ENCODE assay signal across 15 cellular contexts in genomic region chr19:4144666-4145261, GRCh38. TPM values are rescaled to one million over a fixed set of nuclear protein-coding genes. Genes with fewer than 3 reads are reported as not detected.
DNase-seq lines count a peak whose midpoint lies in the region; ATAC-seq and TF ChIP-seq lines count a peak whose summit lies in the region.
"Had no signal": no experiment of that assay in that cellular context is flagged by ENCODE, and none has a peak within 500 bp of the region (broad histone marks: within the 10 kb centered on the region; RNA-seq: fewer than 3 reads in every experiment).

No MANE protein-coding gene starts in this region.

- no peaks in the 10 kb centered on the region for H3K36me3 ChIP-seq in H7 (replicated peaks; ENCODE audit: control insufficient read depth, insufficient read depth, low read length)
- H3K36me3 ChIP-seq in brain microvascular endothelial cell (replicated peaks), result no peaks in the 10 kb centered on the region
- H3K36me3 ChIP-seq: tibial artery had no signal

- in situ Hi-C loops in brain microvascular endothelial cell (cut with HindIII; ENCODE audit: low pct_ligation_motif_present, low sequenced_read_pairs), result no loop called here

- TF ChIP-seq CTCF in RWPE1 (conservative IDR thresholded peaks at IDR 0.05; ENCODE audit: low read depth) (no peak), fibroblast of pulmonary artery (IDR thresholded peaks at IDR 0.05; ENCODE audit: low read length, missing control alignments) (no peak), type B pancreatic cell (conservative IDR thresholded peaks at IDR 0.05) (no peak), brain microvascular endothelial cell (IDR thresholded peaks at IDR 0.05; ENCODE audit: low read depth, low read length, missing control alignments) (no peak)

- H3K27ac Mint-ChIP-seq in type B pancreatic cell, result peak overlapping the region; percentile 34
- H3K27ac Mint-ChIP-seq: activated CD8-positive, alpha-beta T cell treated with anti-CD3 and anti-CD28 coated beads, Interleukin-2, amount 10 ng/mL, durations not matched to agents 7 days and 5 days; T-helper 1 cell treated with Interleukin-12 subunit alpha and Interleukin-12 subunit beta and Interleukin-4 antibody, amounts not matched to agents 30 μg/mL and 1 μg/mL, for 36 hours had no signal

- H3K4me3 ChIP-seq in H7 (ENCODE audit: insufficient read depth, low read depth, low read length) (no peak overlapping the region), fibroblast of pulmonary artery (replicated peaks; ENCODE audit: low read depth, low read length) (no peak overlapping the region), brain microvascular endothelial cell (ENCODE audit: low read depth, low read length) (no peak overlapping the region)
- H3K4me3 ChIP-seq: smooth muscle cell, tibial artery had no signal

- ATAC-seq in GM19351 (IDR thresholded peaks at IDR 0.05; ENCODE audit: unreplicated experiment), result no peak
- ATAC-seq: activated CD8-positive, alpha-beta T cell treated with anti-CD3 and anti-CD28 coated beads, Interleukin-2, amount 10 ng/mL, durations not matched to agents 7 days and 5 days; left lobe of liver had no signal

- peaks cover 31% of the 10 kb centered on the region for H3K27me3 Mint-ChIP-seq in type B pancreatic cell

- DNase-seq in H7, result peak; percentile 30
- peak; percentile 36 for DNase-seq in RWPE1 (ENCODE audit: low spot score)
- DNase-seq in fibroblast of pulmonary artery (ENCODE audit: low read depth), result peak; percentile 71
- no peak for DNase-seq in type B pancreatic cell (ENCODE audit: extremely low spot score, unreplicated experiment)
- DNase-seq in brain microvascular endothelial cell, result no peak
- no peak for DNase-seq in RKO (ENCODE audit: low spot score)
- DNase-seq: activated CD8-positive, alpha-beta T cell treated with anti-CD3 and anti-CD28 coated beads, Interleukin-2, amount 10 ng/mL, durations not matched to agents 7 days and 5 days; activated naive CD4-positive, alpha-beta T cell treated with Interleukin-2 at 50 U/mL for 16 hours; Kasumi-1; tibial artery had no signal

- H3K9me3 Mint-ChIP-seq in type B pancreatic cell, result no peaks in the 10 kb centered on the region
- H3K9me3 Mint-ChIP-seq: T-helper 1 cell treated with Interleukin-12 subunit alpha and Interleukin-12 subunit beta and Interleukin-4 antibody, amounts not matched to agents 30 μg/mL and 1 μg/mL, for 36 hours had no signal

- no peaks in the 10 kb centered on the region for H3K36me3 Mint-ChIP-seq in type B pancreatic cell

- POLR2A ChIA-PET in RWPE1 (lab: Yijun Ruan, JAX; ENCODE audit: low non-redundant PET), result no interaction called here

- H3K27me3 ChIP-seq in H7 (ENCODE audit: control insufficient read depth, insufficient read depth, low read length) (peaks cover 4% of the 10 kb centered on the region; the same call in 1 of the 2 replicates), brain microvascular endothelial cell (replicated peaks) (no peaks in the 10 kb centered on the region)

- H3K4me3 Mint-ChIP-seq in type B pancreatic cell, result no peak overlapping the region
- H3K4me3 Mint-ChIP-seq: activated CD8-positive, alpha-beta T cell treated with anti-CD3 and anti-CD28 coated beads, Interleukin-2, amount 10 ng/mL, durations not matched to agents 7 days and 5 days; T-helper 1 cell treated with Interleukin-12 subunit alpha and Interleukin-12 subunit beta and Interleukin-4 antibody, amounts not matched to agents 30 μg/mL and 1 μg/mL, for 36 hours had no signal

- H3K27ac ChIP-seq in RWPE1 (peak overlapping the region; percentile 34), brain microvascular endothelial cell (no peak overlapping the region)
- H3K27ac ChIP-seq: tibial artery had no signal

- CTCF ChIA-PET in RWPE1 (lab: Yijun Ruan, JAX), result no interaction called here

- H3K4me1 Mint-ChIP-seq in type B pancreatic cell (ENCODE audit: unreplicated experiment), result peaks cover 5% of the 10 kb centered on the region

RNA-seq across cellular contexts. Expression of gene CREB3L3, which starts 8.7 kb away (rescaled TPM):
- total RNA-seq in H7 (2014; rRNA removed; shearing (Covaris generic)), result not detected in 2 replicates
- 3.7 and 13.3 TPM in 2 replicates for total RNA-seq in type B pancreatic cell (ENCODE audit: low replicate concordance)
- total RNA-seq: glomerular endothelial cell, smooth muscle cell had no signal

RNA-seq across cellular contexts. Expression of gene MAP2K2, which starts 20.8 kb away (rescaled TPM):
- total RNA-seq in H7 (2014; rRNA removed; shearing (Covaris generic)), result 221 and 226 TPM in 2 replicates
- 144 TPM in 2 replicates for total RNA-seq in type B pancreatic cell (ENCODE audit: low replicate concordance)

RNA-seq across cellular contexts. Expression of gene SIRT6, which starts 37.6 kb away (rescaled TPM):
- total RNA-seq in H7 (2014; rRNA removed; shearing (Covaris generic)), result 23.3 and 25.1 TPM in 2 replicates
- 26.7 and 29.2 TPM in 2 replicates for total RNA-seq in type B pancreatic cell (ENCODE audit: low replicate concordance)

RNA-seq across cellular contexts. Expression of gene ANKRD24, which starts 37.7 kb away (rescaled TPM):
- total RNA-seq in H7 (2014; rRNA removed; shearing (Covaris generic)), result 1.0 and 1.2 TPM in 2 replicates
- total RNA-seq in type B pancreatic cell (ENCODE audit: low replicate concordance), result 0.48 and 1.1 TPM in 2 replicates
- total RNA-seq: smooth muscle cell had no signal

Comparison
In these comparisons a context has a peak if more than half of its experiments do, and no peak if none do; other contexts are left out.
1. DNase-seq: peak in H7 (single experiment), RWPE1 (single experiment) and fibroblast of pulmonary artery (single experiment); none in type B pancreatic cell (single experiment), brain microvascular endothelial cell (single experiment) and RKO (single experiment).